Comparison of ENCODE assay signal across 1 cellular context in the genomic region with DNA sequence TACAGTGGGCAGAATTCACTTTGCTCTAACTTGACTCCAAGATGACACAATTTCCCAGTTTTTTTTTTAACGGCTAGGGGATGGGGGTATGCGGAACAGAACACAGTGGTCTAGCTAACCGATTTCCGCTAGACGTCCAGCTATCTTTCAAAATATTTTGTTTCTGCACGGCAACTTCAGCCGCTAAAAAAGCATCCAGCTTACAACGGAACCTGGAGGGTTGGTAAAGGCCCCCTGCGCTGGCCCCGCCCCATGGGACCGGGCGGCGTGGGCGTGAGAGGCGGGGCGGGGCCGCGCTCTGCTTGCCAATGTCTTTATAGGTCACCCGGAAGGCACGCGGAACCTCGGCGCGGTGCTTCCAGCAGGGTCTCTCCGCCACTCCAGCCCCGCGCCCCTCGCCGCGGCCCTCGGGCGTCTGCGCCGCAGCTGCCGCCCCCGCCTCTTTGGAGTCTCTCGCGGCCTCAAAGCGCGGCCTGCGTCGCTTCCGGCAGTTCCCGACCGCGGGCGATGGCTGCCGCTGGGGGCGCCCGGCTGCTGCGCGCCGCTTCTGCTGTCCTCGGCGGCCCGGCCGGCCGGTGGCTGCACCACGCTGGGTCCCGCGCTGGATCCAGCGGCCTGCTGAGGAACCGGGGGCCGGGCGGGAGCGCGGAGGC.
TF ChIP-seq lines count a peak whose summit lies in the region.

TSS of gene FDX1 (plus strand) at position 335 of the 653 bp plus-strand sequence. CDS start at position 508, 173 bp downstream.

TF ChIP-seq in HepG2, 621 proteins besides CTCF, POLR2A, EP300 and RAD21 (continued from another document):
- TF ChIP-seq, protein P1, sequence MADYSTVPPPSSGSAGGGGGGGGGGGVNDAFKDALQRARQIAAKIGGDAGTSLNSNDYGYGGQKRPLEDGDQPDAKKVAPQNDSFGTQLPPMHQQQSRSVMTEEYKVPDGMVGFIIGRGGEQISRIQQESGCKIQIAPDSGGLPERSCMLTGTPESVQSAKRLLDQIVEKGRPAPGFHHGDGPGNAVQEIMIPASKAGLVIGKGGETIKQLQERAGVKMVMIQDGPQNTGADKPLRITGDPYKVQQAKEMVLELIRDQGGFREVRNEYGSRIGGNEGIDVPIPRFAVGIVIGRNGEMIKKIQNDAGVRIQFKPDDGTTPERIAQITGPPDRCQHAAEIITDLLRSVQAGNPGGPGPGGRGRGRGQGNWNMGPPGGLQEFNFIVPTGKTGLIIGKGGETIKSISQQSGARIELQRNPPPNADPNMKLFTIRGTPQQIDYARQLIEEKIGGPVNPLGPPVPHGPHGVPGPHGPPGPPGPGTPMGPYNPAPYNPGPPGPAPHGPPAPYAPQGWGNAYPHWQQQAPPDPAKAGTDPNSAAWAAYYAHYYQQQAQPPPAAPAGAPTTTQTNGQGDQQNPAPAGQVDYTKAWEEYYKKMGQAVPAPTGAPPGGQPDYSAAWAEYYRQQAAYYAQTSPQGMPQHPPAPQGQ (CRISPR knock-in tag; IDR thresholded peaks at IDR 0.05; ENCODE audit: borderline replicate concordance), result no peak
- TF ChIP-seq IKZF1 (IDR thresholded peaks at IDR 0.05), result no peak
- TF ChIP-seq ZNF781 (CRISPR knock-in tag; IDR thresholded peaks at IDR 0.05; ENCODE audit: borderline replicate concordance, not compliant biosample characterization), result no peak
- TF ChIP-seq SMARCE1 (IDR thresholded peaks at IDR 0.05; ENCODE audit: borderline replicate concordance), result no peak
- TF ChIP-seq FOXA1 (IDR thresholded peaks at IDR 0.05), result no peak
- TF ChIP-seq FOXA1 (CRISPR knock-in tag; IDR thresholded peaks at IDR 0.05), result no peak
- TF ChIP-seq KLF9 (CRISPR knock-in tag; IDR thresholded peaks at IDR 0.05; ENCODE audit: low read depth), result no peak
- TF ChIP-seq ZNF18 (CRISPR knock-in tag; IDR thresholded peaks at IDR 0.05; ENCODE audit: insufficient replicate concordance), result no peak
- TF ChIP-seq KLF15 (CRISPR knock-in tag; IDR thresholded peaks at IDR 0.05; ENCODE audit: borderline replicate concordance), result no peak
- no peak for TF ChIP-seq ZNF33A (CRISPR knock-in tag; IDR thresholded peaks at IDR 0.05; ENCODE audit: borderline replicate concordance)
- TF ChIP-seq NFE2L2 (IDR thresholded peaks at IDR 0.05; ENCODE audit: low read length), result no peak
- no peak for TF ChIP-seq ZNF607 (CRISPR knock-in tag; IDR thresholded peaks at IDR 0.05; ENCODE audit: borderline replicate concordance)
- no peak for TF ChIP-seq ZNF143 (CRISPR knock-in tag; IDR thresholded peaks at IDR 0.05)
- no peak for TF ChIP-seq GTF2F1 (IDR thresholded peaks at IDR 0.05; ENCODE audit: low read length)
- TF ChIP-seq, protein P2, sequence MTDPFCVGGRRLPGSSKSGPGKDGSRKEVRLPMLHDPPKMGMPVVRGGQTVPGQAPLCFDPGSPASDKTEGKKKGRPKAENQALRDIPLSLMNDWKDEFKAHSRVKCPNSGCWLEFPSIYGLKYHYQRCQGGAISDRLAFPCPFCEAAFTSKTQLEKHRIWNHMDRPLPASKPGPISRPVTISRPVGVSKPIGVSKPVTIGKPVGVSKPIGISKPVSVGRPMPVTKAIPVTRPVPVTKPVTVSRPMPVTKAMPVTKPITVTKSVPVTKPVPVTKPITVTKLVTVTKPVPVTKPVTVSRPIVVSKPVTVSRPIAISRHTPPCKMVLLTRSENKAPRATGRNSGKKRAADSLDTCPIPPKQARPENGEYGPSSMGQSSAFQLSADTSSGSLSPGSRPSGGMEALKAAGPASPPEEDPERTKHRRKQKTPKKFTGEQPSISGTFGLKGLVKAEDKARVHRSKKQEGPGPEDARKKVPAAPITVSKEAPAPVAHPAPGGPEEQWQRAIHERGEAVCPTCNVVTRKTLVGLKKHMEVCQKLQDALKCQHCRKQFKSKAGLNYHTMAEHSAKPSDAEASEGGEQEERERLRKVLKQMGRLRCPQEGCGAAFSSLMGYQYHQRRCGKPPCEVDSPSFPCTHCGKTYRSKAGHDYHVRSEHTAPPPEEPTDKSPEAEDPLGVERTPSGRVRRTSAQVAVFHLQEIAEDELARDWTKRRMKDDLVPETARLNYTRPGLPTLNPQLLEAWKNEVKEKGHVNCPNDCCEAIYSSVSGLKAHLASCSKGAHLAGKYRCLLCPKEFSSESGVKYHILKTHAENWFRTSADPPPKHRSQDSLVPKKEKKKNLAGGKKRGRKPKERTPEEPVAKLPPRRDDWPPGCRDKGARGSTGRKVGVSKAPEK (CRISPR knock-in tag; IDR thresholded peaks at IDR 0.05; ENCODE audit: borderline replicate concordance), result no peak
- TF ChIP-seq, protein P3, sequence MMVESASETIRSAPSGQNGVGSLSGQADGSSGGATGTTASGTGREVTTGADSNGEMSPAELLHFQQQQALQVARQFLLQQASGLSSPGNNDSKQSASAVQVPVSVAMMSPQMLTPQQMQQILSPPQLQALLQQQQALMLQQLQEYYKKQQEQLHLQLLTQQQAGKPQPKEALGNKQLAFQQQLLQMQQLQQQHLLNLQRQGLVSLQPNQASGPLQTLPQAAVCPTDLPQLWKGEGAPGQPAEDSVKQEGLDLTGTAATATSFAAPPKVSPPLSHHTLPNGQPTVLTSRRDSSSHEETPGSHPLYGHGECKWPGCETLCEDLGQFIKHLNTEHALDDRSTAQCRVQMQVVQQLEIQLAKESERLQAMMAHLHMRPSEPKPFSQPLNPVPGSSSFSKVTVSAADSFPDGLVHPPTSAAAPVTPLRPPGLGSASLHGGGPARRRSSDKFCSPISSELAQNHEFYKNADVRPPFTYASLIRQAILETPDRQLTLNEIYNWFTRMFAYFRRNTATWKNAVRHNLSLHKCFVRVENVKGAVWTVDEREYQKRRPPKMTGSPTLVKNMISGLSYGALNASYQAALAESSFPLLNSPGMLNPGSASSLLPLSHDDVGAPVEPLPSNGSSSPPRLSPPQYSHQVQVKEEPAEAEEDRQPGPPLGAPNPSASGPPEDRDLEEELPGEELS (CRISPR knock-in tag; IDR thresholded peaks at IDR 0.05), result peak; percentile 39; the same call in 1 of the 2 replicates
- TF ChIP-seq FOXM1 (CRISPR knock-in tag; IDR thresholded peaks at IDR 0.05), result no peak
- no peak for TF ChIP-seq TAF15 (IDR thresholded peaks at IDR 0.05; ENCODE audit: low read depth, low read length, poor library complexity, severe bottlenecking)
- no peak for TF ChIP-seq ZBTB42 (CRISPR knock-in tag; IDR thresholded peaks at IDR 0.05)
- TF ChIP-seq BRD4 (CRISPR knock-in tag; IDR thresholded peaks at IDR 0.05), result peak; percentile 30; the same call in 1 of the 2 replicates
- TF ChIP-seq ZMYM4 (CRISPR knock-in tag; IDR thresholded peaks at IDR 0.05), result peak; percentile 53; the same call in 1 of the 2 replicates
- peak; percentile 76 for TF ChIP-seq ZNF776 (CRISPR knock-in tag; IDR thresholded peaks at IDR 0.05)
- TF ChIP-seq ZNF567 (CRISPR knock-in tag; IDR thresholded peaks at IDR 0.05; ENCODE audit: borderline replicate concordance), result no peak
- peak; percentile 39; the same call in 1 of the 2 replicates for TF ChIP-seq GABPA (IDR thresholded peaks at IDR 0.05; ENCODE audit: low read depth, low read length)
- TF ChIP-seq GABPA (CRISPR knock-in tag; IDR thresholded peaks at IDR 0.05; ENCODE audit: low read depth), result 0 out of 2 replicates have a peak, but pooled peaks have one; percentile 9
- no peak for TF ChIP-seq MNT (IDR thresholded peaks at IDR 0.05)
- TF ChIP-seq, protein P4, sequence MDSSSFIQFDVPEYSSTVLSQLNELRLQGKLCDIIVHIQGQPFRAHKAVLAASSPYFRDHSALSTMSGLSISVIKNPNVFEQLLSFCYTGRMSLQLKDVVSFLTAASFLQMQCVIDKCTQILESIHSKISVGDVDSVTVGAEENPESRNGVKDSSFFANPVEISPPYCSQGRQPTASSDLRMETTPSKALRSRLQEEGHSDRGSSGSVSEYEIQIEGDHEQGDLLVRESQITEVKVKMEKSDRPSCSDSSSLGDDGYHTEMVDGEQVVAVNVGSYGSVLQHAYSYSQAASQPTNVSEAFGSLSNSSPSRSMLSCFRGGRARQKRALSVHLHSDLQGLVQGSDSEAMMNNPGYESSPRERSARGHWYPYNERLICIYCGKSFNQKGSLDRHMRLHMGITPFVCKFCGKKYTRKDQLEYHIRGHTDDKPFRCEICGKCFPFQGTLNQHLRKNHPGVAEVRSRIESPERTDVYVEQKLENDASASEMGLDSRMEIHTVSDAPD (CRISPR knock-in tag; IDR thresholded peaks at IDR 0.05), result no peak
- TF ChIP-seq GPN1 (CRISPR knock-in tag; IDR thresholded peaks at IDR 0.05; ENCODE audit: borderline replicate concordance), result no peak
- TF ChIP-seq ADNP (CRISPR knock-in tag; IDR thresholded peaks at IDR 0.05), result 0 out of 2 replicates have a peak, but pooled peaks have one; percentile 14
- no peak for TF ChIP-seq SNAI1 (CRISPR knock-in tag; IDR thresholded peaks at IDR 0.05; ENCODE audit: borderline replicate concordance)
- TF ChIP-seq ZBTB1 (CRISPR knock-in tag; IDR thresholded peaks at IDR 0.05; ENCODE audit: borderline replicate concordance), result no peak
- TF ChIP-seq NR2F2 (IDR thresholded peaks at IDR 0.05; ENCODE audit: borderline replicate concordance, low read depth), result no peak
- TF ChIP-seq ZNF569 (CRISPR knock-in tag; IDR thresholded peaks at IDR 0.05; ENCODE audit: borderline replicate concordance), result no peak
- no peak for TF ChIP-seq ZNF83 (CRISPR knock-in tag; IDR thresholded peaks at IDR 0.05; ENCODE audit: borderline replicate concordance)
- no peak for TF ChIP-seq SMAD3 (CRISPR knock-in tag; IDR thresholded peaks at IDR 0.05)
- TF ChIP-seq ZNF572 (CRISPR knock-in tag; IDR thresholded peaks at IDR 0.05), result no peak
- no peak for TF ChIP-seq NONO (IDR thresholded peaks at IDR 0.05)
- 0 out of 2 replicates have a peak, but pooled peaks have one; percentile 23 for TF ChIP-seq NONO (CRISPR knock-in tag; conservative IDR thresholded peaks at IDR 0.05)
- TF ChIP-seq TEF (CRISPR knock-in tag; IDR thresholded peaks at IDR 0.05), result no peak
- TF ChIP-seq NFE2L1 (CRISPR knock-in tag; IDR thresholded peaks at IDR 0.05; ENCODE audit: borderline replicate concordance), result no peak
